Comparison of ENCODE assay signal across 8 cellular contexts in the genomic region with DNA sequence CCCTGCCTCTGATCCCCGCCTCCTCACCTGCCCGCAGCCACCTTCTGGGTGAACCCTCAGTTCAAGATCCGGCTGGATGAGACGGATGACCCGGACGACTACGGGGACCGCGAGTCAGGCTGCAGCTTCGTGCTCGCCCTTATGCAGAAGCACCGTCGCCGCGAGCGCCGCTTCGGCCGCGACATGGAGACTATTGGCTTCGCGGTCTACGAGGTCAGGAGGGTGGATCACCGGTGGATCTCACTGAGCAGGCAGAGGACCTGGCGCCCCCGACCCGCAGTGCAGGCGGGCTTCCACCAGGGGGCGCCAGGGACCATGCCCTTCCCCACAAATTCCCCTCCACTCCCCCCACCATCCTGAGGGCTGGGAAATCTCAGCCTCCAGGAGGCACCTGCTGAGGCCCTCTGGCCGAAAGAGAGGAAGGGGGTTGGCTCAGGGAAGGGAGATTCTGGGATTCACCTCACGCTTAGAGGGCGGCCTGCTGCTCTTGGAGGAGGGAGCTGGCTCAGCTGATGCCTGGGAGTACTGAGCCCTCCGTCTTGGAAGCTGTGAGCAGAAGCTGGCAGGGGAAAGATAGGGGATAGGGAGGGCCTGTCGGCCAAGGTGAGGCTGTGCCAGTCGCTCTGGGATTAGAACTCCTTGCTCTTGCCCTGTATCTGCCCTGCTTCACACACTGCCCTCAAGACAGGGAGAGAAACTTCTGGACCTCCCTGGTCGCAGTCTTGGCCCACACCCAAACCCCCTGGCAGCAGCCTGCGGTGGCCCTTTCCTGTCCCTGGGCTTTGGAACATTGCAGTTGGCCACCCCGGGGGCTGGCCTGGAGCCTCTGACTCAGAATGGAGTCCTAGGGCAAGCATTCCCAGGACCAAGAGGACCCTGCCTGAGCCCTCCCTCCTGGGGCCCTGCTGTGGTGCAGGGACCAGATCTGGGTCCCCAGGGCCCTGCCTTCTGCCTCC. TPM values are rescaled to one million over a fixed set of nuclear protein-coding genes. Genes with fewer than 3 reads are reported as not detected.
DNase-seq lines count a peak whose midpoint lies in the region; ATAC-seq, FAIRE-seq and TF ChIP-seq lines count a peak whose summit lies in the region.

No MANE protein-coding gene starts in this region.

- no peak for TF ChIP-seq EP300 in GM12878 (IDR thresholded peaks at IDR 0.05; ENCODE audit: borderline replicate concordance in 1 of 2, control insufficient read depth in 1 of 2, low read depth in 2 of 2, low read length in 2 of 2)

- H3K4me2 ChIP-seq in BLaER1 (no peak overlapping the region), GM12878 (ENCODE audit: control insufficient read depth, insufficient read depth) (no peak overlapping the region)

- no peaks in the 10 kb centered on the region for H3K79me2 ChIP-seq in GM12878 (ENCODE audit: control insufficient read depth, insufficient read depth, low read length)

- CTCF ChIA-PET in GM12878 (lab: Yijun Ruan, JAX) = interaction anchor here (0.5 to 6.4 kb wide), 12 partner anchors 8 to 764 kb away, joined by 3 to 43 read pairs (median 3); partner anchors contain the start of genes CDC42EP2 and DPF2

- peak; percentile 90 for ATAC-seq in GM12878

- TF ChIP-seq CTCF in GM20000 (IDR thresholded peaks at IDR 0.05; ENCODE audit: extremely low read depth, missing control alignments) = peak; percentile 84
- TF ChIP-seq CTCF in GM12878 (IDR thresholded peaks at IDR 0.05 in 2 of 3, conservative IDR thresholded peaks at IDR 0.05 in 1 of 3; ENCODE audit: control insufficient read depth in 2 of 3, extremely low read depth in 1 of 3, insufficient read depth in 1 of 3, low read depth in 3 of 3, low read length in 3 of 3) = peak; percentile 73 to 96 (median 81)

- H2AFZ ChIP-seq in GM12878 (ENCODE audit: control insufficient read depth, low read depth, low read length) = no peak overlapping the region

- intact Hi-C loops in GM12878 (cut with micrococcal nuclease; ENCODE audit: unreplicated experiment) = loop anchor here (2.0 to 10.0 kb wide), 2 partner anchors 50 to 110 kb away; partner anchors contain the start of gene CDC42EP2

- SMC1A ChIA-PET in GM12878 (lab: Charles Lee; ENCODE audit: uncharacterized antibody, unreplicated experiment) = interaction anchor here (1.0 kb wide), 1 partner anchor 216 kb away, joined by 3 read pairs; no protein-coding TSS in a partner anchor

- in situ Hi-C loops in GM12878 (cut with MboI) = no loop called here

- H3K4me3 ChIP-seq in BLaER1 (no peak overlapping the region), GM12878 (no peak overlapping the region), iPS-20b (ENCODE audit: low read length) (peak overlapping the region; percentile 23; the same call in 1 of the 2 replicates)

- H3K9me3 ChIP-seq in BLaER1 (no peaks in the 10 kb centered on the region), GM12878 (replicated peaks; ENCODE audit: control insufficient read depth, insufficient read depth, low read length) (no peaks in the 10 kb centered on the region), iPS-20b (ENCODE audit: insufficient read depth, low read depth, low read length) (no peaks in the 10 kb centered on the region)

- WGBS in GM12878 (ENCODE audit: insufficient coverage, insufficient replicate concordance, low lambda C conversion rate, missing lambda C conversion rate) = 75% methylated on average over 32 of the region's 38 CpGs

- DNase-seq in GM20000 (ENCODE audit: low spot score) (peak; percentile 82), SK-N-DZ (ENCODE audit: low spot score) (peak; percentile 67), GM12878 (ENCODE audit: low read depth, low spot score) (no peak), mesenteric fat pad (ENCODE audit: low spot score) (no peak), DMS153 treated with DMSO at 0.1 percent for 48 hours (lab: John Stamatoyannopoulos, UW; ENCODE audit: unreplicated experiment) (no peak)
- DNase-seq in stimulated activated CD4-positive, alpha-beta T cell treated with anti-CD3 and anti-CD28 coated beads, Interleukin-1b, Interleukin-23, amount 100 ng/mL, for 24 hours (ENCODE audit: low read depth in 4 of 4, low spot score in 1 of 4) = peak in 3 of 4 experiments; percentile 19 to 38 (median 32)

- TF ChIP-seq POLR2A in GM12878 (IDR thresholded peaks at IDR 0.05; ENCODE audit: low read depth, low read length) = no peak; the same call in 1 of the 2 replicates

- H3K9ac ChIP-seq in BLaER1 (0 out of 2 replicates have a peak overlapping the region, but pooled peaks have one; percentile 10), GM12878 (ENCODE audit: control insufficient read depth, insufficient read depth, low read length) (no peak overlapping the region), iPS-20b (ENCODE audit: low read depth, low read length) (peak overlapping the region; percentile 17; the same call in 1 of the 2 replicates)

- H3K36me3 ChIP-seq in BLaER1 = peaks cover 95% of the 10 kb centered on the region
- H3K36me3 ChIP-seq in GM12878 (ENCODE audit: control insufficient read depth in 2 of 2, insufficient read depth in 2 of 2, low read length in 1 of 2) = peaks cover 2 to 14% of the 10 kb centered on the region in 2 experiments; a peak in 3 of 4 replicates
- peaks cover 51% of the 10 kb centered on the region for H3K36me3 ChIP-seq in iPS-20b (ENCODE audit: insufficient read depth, low read depth, low read length)

- peaks cover 15% of the 10 kb centered on the region; the same call in 1 of the 2 replicates for H4K20me1 ChIP-seq in BLaER1
- H4K20me1 ChIP-seq in GM12878 (ENCODE audit: control insufficient read depth, insufficient read depth) = no peaks in the 10 kb centered on the region

- TF ChIP-seq RAD21 in GM12878 (IDR thresholded peaks at IDR 0.05; ENCODE audit: insufficient read depth, low read depth, low read length) = peak; percentile 60

- H3K4me1 ChIP-seq in BLaER1 (peaks cover 33% of the 10 kb centered on the region), GM12878 (ENCODE audit: control insufficient read depth, insufficient read depth, low read length) (no peaks in the 10 kb centered on the region), iPS-20b (ENCODE audit: insufficient read depth, low read length) (peaks cover 3% of the 10 kb centered on the region; the same call in 1 of the 2 replicates)

- RAD21 ChIA-PET in GM12878 (lab: Charles Lee; ENCODE audit: unreplicated experiment) = interaction anchor here (0.7 to 0.8 kb wide), 2 partner anchors 111 to 125 kb away, joined by 3 to 4 read pairs; no protein-coding TSS in a partner anchor

- no TSS peak for BruUV-seq in GM12878 (replicated peaks; lab: Mats Ljungman, UMichigan)

- FAIRE-seq in GM12878 (lab: Jason Lieb, UNC) = no peak

- POLR2A ChIA-PET in GM12878 (lab: Charles Lee) = interaction anchor here (0.5 kb wide), 1 partner anchor 327 kb away, joined by 5 read pairs; no protein-coding TSS in a partner anchor

- H3K27me3 ChIP-seq in BLaER1 = no peaks in the 10 kb centered on the region
- no peaks in the 10 kb centered on the region for H3K27me3 ChIP-seq in GM12878 (replicated peaks in 1 of 2; ENCODE audit: control insufficient read depth in 2 of 2, insufficient read depth in 2 of 2, low read length in 1 of 2)
- H3K27me3 ChIP-seq in iPS-20b (ENCODE audit: insufficient read depth, low read length) = no peaks in the 10 kb centered on the region

- H3K27ac ChIP-seq in BLaER1 (0 out of 2 replicates have a peak overlapping the region, but pooled peaks have one; percentile 13), GM12878 (ENCODE audit: control insufficient read depth, insufficient read depth) (no peak overlapping the region), iPS-20b (ENCODE audit: low read length) (peak overlapping the region; percentile 19)

RNA-seq across cellular contexts. Expression of gene CAPN1, which starts 23.2 kb away (rescaled TPM):
- 49.6 and 59.4 TPM in 2 replicates for polyA plus RNA-seq in SK-N-DZ (2014; cell fraction: cytosol; rRNA removed)
- polyA plus RNA-seq in SK-N-DZ (2014; cell fraction: nucleus; rRNA removed) = 55.2 and 75.9 TPM in 2 replicates
- 125 and 149 TPM in 2 replicates for total RNA-seq in GM12878 (2013; cell fraction: nucleolus; rRNA removed)
- total RNA-seq in GM12878 (2014; rRNA removed) (67.1 and 78.0 TPM in 2 replicates), GM12878 (2014; rRNA removed; fragmentation: Illumina TruSeq; extraction: Trizol) (27.4 and 33.0 TPM in 2 replicates), GM12878 (2021) (167 and 186 TPM in 2 replicates), mesenteric fat pad (102 TPM)
- polyA plus RNA-seq in GM12878 (2011; ENCODE audit: low read depth) = 43.2 TPM
- polyA plus RNA-seq in GM12878 (2011; rRNA removed) (24.2 and 68.4 TPM in 2 replicates), GM12878 (2014; fragmentation: Illumina TruSeq; extraction: Trizol) (23.6 and 76.6 TPM in 2 replicates), GM12878 (2014; fragmentation: Nextera tagmentation; extraction: Ambion mirVana) (1 to 10 TPM; 2.2 to 7.9 TPM), GM12878 (2014; rRNA removed) (100 and 112 TPM in 2 replicates), GM12878 (2016; fragmentation: Nextera tagmentation; extraction: Ambion mirVana) (100 to 1,000 TPM; 103 to 104 TPM)
- 53.2 and 60.8 TPM in 2 replicates for polyA plus RNA-seq in GM12878 (2011; cell fraction: cytosol; rRNA removed)
- polyA plus RNA-seq in GM12878 (2011; cell fraction: nucleus; rRNA removed) = 254 and 282 TPM in 2 replicates
- polyA plus RNA-seq in GM12878 (2012) = 81.0 and 82.7 TPM in 2 replicates
- 51.0 and 81.0 TPM in 2 replicates for polyA minus RNA-seq in GM12878 (2011; rRNA and poly(A)+ RNA removed)
- polyA minus RNA-seq in GM12878 (2011; cell fraction: cytosol; rRNA and poly(A)+ RNA removed) = 38.8 and 42.7 TPM in 2 replicates
- 42.9 and 65.4 TPM in 2 replicates for polyA minus RNA-seq in GM12878 (2011; cell fraction: nucleus; rRNA and poly(A)+ RNA removed)

RNA-seq across cellular contexts. Expression of gene SPDYC, which starts 34.9 kb away (rescaled TPM):
- 0.15 and 0.37 TPM in 2 replicates for polyA plus RNA-seq in SK-N-DZ (2014; cell fraction: cytosol; rRNA removed)
- not detected in 2 replicates for polyA plus RNA-seq in SK-N-DZ (2014; cell fraction: nucleus; rRNA removed)
- total RNA-seq in GM12878 (2013; cell fraction: nucleolus; rRNA removed) = not detected in 2 replicates
- total RNA-seq in GM12878 (2014; rRNA removed) = not detected in 2 replicates
- total RNA-seq in GM12878 (2014; rRNA removed; fragmentation: Illumina TruSeq; extraction: Trizol) = not detected in 2 replicates
- not detected in 2 replicates for total RNA-seq in GM12878 (2021)
- polyA plus RNA-seq in GM12878 (2011; ENCODE audit: low read depth) = not detected
- polyA plus RNA-seq in GM12878 (2011; rRNA removed) = not detected in 2 replicates
- not detected in 2 replicates for polyA plus RNA-seq in GM12878 (2011; cell fraction: cytosol; rRNA removed)
- not detected in 2 replicates for polyA plus RNA-seq in GM12878 (2011; cell fraction: nucleus; rRNA removed)
- not detected in 2 replicates for polyA plus RNA-seq in GM12878 (2012)
- not detected in 2 replicates for polyA plus RNA-seq in GM12878 (2014; fragmentation: Illumina TruSeq; extraction: Trizol)
- polyA plus RNA-seq in GM12878 (2014; fragmentation: Nextera tagmentation; extraction: Ambion mirVana) = not detected
- polyA plus RNA-seq in GM12878 (2014; rRNA removed) = not detected in 2 replicates
- not detected for polyA plus RNA-seq in GM12878 (2016; fragmentation: Nextera tagmentation; extraction: Ambion mirVana)
- polyA minus RNA-seq in GM12878 (2011; rRNA and poly(A)+ RNA removed) = not detected in 2 replicates
- not detected in 2 replicates for polyA minus RNA-seq in GM12878 (2011; cell fraction: cytosol; rRNA and poly(A)+ RNA removed)
- polyA minus RNA-seq in GM12878 (2011; cell fraction: nucleus; rRNA and poly(A)+ RNA removed) = not detected in 2 replicates
- not detected for total RNA-seq in mesenteric fat pad

RNA-seq across cellular contexts. Expression of gene POLA2, which starts 56.8 kb away (rescaled TPM):
- polyA plus RNA-seq in SK-N-DZ (2014; cell fraction: cytosol; rRNA removed) = 44.0 and 49.9 TPM in 2 replicates
- 40.0 and 68.8 TPM in 2 replicates for polyA plus RNA-seq in SK-N-DZ (2014; cell fraction: nucleus; rRNA removed)
- total RNA-seq in GM12878 (2013; cell fraction: nucleolus; rRNA removed) = 81.0 and 93.1 TPM in 2 replicates
- total RNA-seq in GM12878 (2014; rRNA removed) = 53.8 and 56.5 TPM in 2 replicates
- 53.4 and 55.5 TPM in 2 replicates for total RNA-seq in GM12878 (2014; rRNA removed; fragmentation: Illumina TruSeq; extraction: Trizol)
- total RNA-seq in GM12878 (2021) = 46.2 and 49.5 TPM in 2 replicates
- polyA plus RNA-seq in GM12878 (2011; ENCODE audit: low read depth) = 11.7 TPM
- 75.3 and 93.0 TPM in 2 replicates for polyA plus RNA-seq in GM12878 (2011; rRNA removed)
- 76.4 and 81.2 TPM in 2 replicates for polyA plus RNA-seq in GM12878 (2011; cell fraction: cytosol; rRNA removed)
- 87.8 and 107 TPM in 2 replicates for polyA plus RNA-seq in GM12878 (2011; cell fraction: nucleus; rRNA removed)
- 22.4 and 27.2 TPM in 2 replicates for polyA plus RNA-seq in GM12878 (2012)
- polyA plus RNA-seq in GM12878 (2014; fragmentation: Illumina TruSeq; extraction: Trizol) = 121 and 146 TPM in 2 replicates
- polyA plus RNA-seq in GM12878 (2014; fragmentation: Nextera tagmentation; extraction: Ambion mirVana) = 1 to 10 TPM; 4.2 to 8.7 TPM
- 55.8 and 56.3 TPM in 2 replicates for polyA plus RNA-seq in GM12878 (2014; rRNA removed)
- 100 to 1,000 TPM; 112 to 115 TPM for polyA plus RNA-seq in GM12878 (2016; fragmentation: Nextera tagmentation; extraction: Ambion mirVana)
- polyA minus RNA-seq in GM12878 (2011; rRNA and poly(A)+ RNA removed) = 89.5 and 104 TPM in 2 replicates
- 20.0 and 23.6 TPM in 2 replicates for polyA minus RNA-seq in GM12878 (2011; cell fraction: cytosol; rRNA and poly(A)+ RNA removed)
- 37.4 and 51.2 TPM in 2 replicates for polyA minus RNA-seq in GM12878 (2011; cell fraction: nucleus; rRNA and poly(A)+ RNA removed)
- total RNA-seq in mesenteric fat pad = 5.9 TPM

Comparison
In these comparisons a context has a peak if more than half of its experiments do, and no peak if none do; other contexts are left out.
1. DNase-seq: peak in GM20000 (single experiment), SK-N-DZ (single experiment) and stimulated activated CD4-positive, alpha-beta T cell treated with anti-CD3 and anti-CD28 coated beads, Interleukin-1b, Interleukin-23, amount 100 ng/mL, for 24 hours (3 of 4); none in GM12878 (single experiment), mesenteric fat pad (single experiment) and DMS153 treated with DMSO at 0.1 percent for 48 hours (single experiment).